8 cellular contexts compared by ENCODE assay signal in genomic region chr16:23435500-23435899, GRCh38. TPM values are rescaled to one million over a fixed set of nuclear protein-coding genes. Genes with fewer than 3 reads are reported as not detected.
A peak's percentile ranks its signal among the peaks of the same experiment; 100 is the strongest.
DNase-seq lines count a peak whose midpoint lies in the region; ATAC-seq and TF ChIP-seq lines count a peak whose summit lies in the region.

No MANE protein-coding gene starts in this region.

- peak; percentile 94 for ATAC-seq in WTC11
- peak; percentile 62 for ATAC-seq in left colon
- ATAC-seq in HG03045 (IDR thresholded peaks at IDR 0.05; ENCODE audit: unreplicated experiment), result no peak

- no TSS peak for BruUV-seq in A673 (replicated peaks; lab: Mats Ljungman, UMichigan)

- H3K27me3 Mint-ChIP-seq in WTC11 (ENCODE audit: low read depth), result no peaks in the 10 kb centered on the region

- H3K4me1 Mint-ChIP-seq in WTC11, result no peaks in the 10 kb centered on the region

- H3K27ac ChIP-seq in A673 (ENCODE audit: low read depth, low read length, poor library complexity, severe bottlenecking), result peak overlapping the region; percentile 72

- TF ChIP-seq CTCF in A673 (conservative IDR thresholded peaks at IDR 0.05; ENCODE audit: low read depth, low read length) (peak; percentile 97), GM20000 (IDR thresholded peaks at IDR 0.05; ENCODE audit: extremely low read depth, missing control alignments) (peak; percentile 87), WTC11 (IDR thresholded peaks at IDR 0.05) (peak; percentile 84), cardiac fibroblast (IDR thresholded peaks at IDR 0.05; ENCODE audit: low read depth, low read length) (peak; percentile 91)

- H3K4me3 ChIP-seq in A673 (ENCODE audit: low read depth, low read length, poor library complexity, severe bottlenecking) (no peak overlapping the region), cardiac fibroblast (replicated peaks in 1 of 2; ENCODE audit: low read depth in 2 of 2, low read length in 2 of 2) (no peak overlapping the region)

- no peak overlapping the region for H3K4me3 Mint-ChIP-seq in WTC11

- H3K4me1 ChIP-seq in A673 (ENCODE audit: insufficient read depth, low read length, poor library complexity, severe bottlenecking), result peaks cover 30% of the 10 kb centered on the region

- DNase-seq in A673 (ENCODE audit: low spot score) (peak; percentile 92), GM20000 (ENCODE audit: low spot score) (peak; percentile 67), NCI-H2227 treated with DMSO at 0.1 percent for 48 hours (lab: John Stamatoyannopoulos, UW) (peak; percentile 51), WTC11 (ENCODE audit: low spot score) (peak; percentile 83), cardiac fibroblast (ENCODE audit: low read depth in 2 of 2) (peak; percentile 65 to 69), left colon (peak; percentile 56 to 79)
- peak; percentile 50 to 58 for DNase-seq in stimulated activated CD4-positive, alpha-beta T cell treated with anti-CD3 and anti-CD28 coated beads, Interleukin-4, amount 100 ng/mL, for 48 hours (ENCODE audit: low read depth in 2 of 2)

- H3K27ac Mint-ChIP-seq in WTC11, result no peak overlapping the region

- H3K36me3 Mint-ChIP-seq in WTC11, result peaks cover 33% of the 10 kb centered on the region

- no peaks in the 10 kb centered on the region for H3K9me3 Mint-ChIP-seq in WTC11

- H3K9me3 ChIP-seq in A673 (ENCODE audit: low read depth, low read length, poor library complexity, severe bottlenecking), result no peaks in the 10 kb centered on the region

- CTCF ChIA-PET in A673 (lab: Charles Lee) (interaction anchor here (0.6 to 1.5 kb wide), 13 partner anchors 9 to 537 kb away, joined by 3 to 9 read pairs (median 4); partner anchors contain the start of genes COG7, SCNN1B and SCNN1G), WTC11 (lab: Charles Lee) (interaction anchor here (0.5 to 4.3 kb wide), 112 partner anchors 10 to 1477 kb away, joined by 3 to 54 read pairs (median 5); partner anchors contain the start of genes COG7, DCTN5, HS3ST2 and NDUFAB1)

- no peaks in the 10 kb centered on the region for H3K27me3 ChIP-seq in A673 (replicated peaks; ENCODE audit: insufficient read depth, low read depth, low read length, poor library complexity)

- peaks cover 47% of the 10 kb centered on the region for H3K36me3 ChIP-seq in A673 (ENCODE audit: insufficient read depth, low read length, poor library complexity, severe bottlenecking)

- POLR2A ChIA-PET in A673 (lab: Charles Lee; ENCODE audit: low non-redundant PET) (no interaction called here), WTC11 (lab: Charles Lee) (no interaction called here)

- intact Hi-C loops in A673 (cut with micrococcal nuclease; ENCODE audit: unreplicated experiment) (loop anchor here (5.0 to 10.0 kb wide), 3 partner anchors 371 to 538 kb away; no protein-coding TSS in a partner anchor), left colon (cut with DNase I, micrococcal nuclease) (loop anchor here (5.0 to 10.0 kb wide), 2 partner anchors 251 to 253 kb away; partner anchors contain the start of gene SCNN1G (in 2 of the 2))

TF ChIP-seq in WTC11, 78 proteins besides CTCF, POLR2A, EP300 and RAD21 (continues in another document):
- TF ChIP-seq ZNF671 (CRISPR knock-in tag; IDR thresholded peaks at IDR 0.05) (no peak), ATF6 (CRISPR knock-in tag; IDR thresholded peaks at IDR 0.05) (no peak), USF2 (CRISPR knock-in tag; IDR thresholded peaks at IDR 0.05) (no peak), SMAD4 (CRISPR knock-in tag; IDR thresholded peaks at IDR 0.05) (no peak), ARID4B (CRISPR knock-in tag; IDR thresholded peaks at IDR 0.05; ENCODE audit: borderline replicate concordance) (no peak), FOXP1 (CRISPR knock-in tag; IDR thresholded peaks at IDR 0.05; ENCODE audit: borderline replicate concordance) (no peak), MLX (CRISPR knock-in tag; IDR thresholded peaks at IDR 0.05) (no peak), RELA (CRISPR knock-in tag; IDR thresholded peaks at IDR 0.05; ENCODE audit: borderline replicate concordance) (no peak), KAT7 (CRISPR knock-in tag; IDR thresholded peaks at IDR 0.05; ENCODE audit: borderline replicate concordance) (no peak), JAZF1 (CRISPR knock-in tag; IDR thresholded peaks at IDR 0.05) (no peak), ATF3 (CRISPR knock-in tag; conservative IDR thresholded peaks at IDR 0.05) (no peak), SP1 (CRISPR knock-in tag; conservative IDR thresholded peaks at IDR 0.05) (no peak), HMGA2 (CRISPR knock-in tag; IDR thresholded peaks at IDR 0.05) (no peak), ZSCAN18 (CRISPR knock-in tag; IDR thresholded peaks at IDR 0.05) (no peak), IRF2 (CRISPR knock-in tag; IDR thresholded peaks at IDR 0.05; ENCODE audit: borderline replicate concordance, low read depth) (no peak)

RNA-seq across cellular contexts. Expression of gene COG7, which starts 17.5 kb away (rescaled TPM):
- total RNA-seq in A673 (2021), result 33.8 and 40.4 TPM in 2 replicates
- total RNA-seq in WTC11 (2021), result 21.6 to 22.6 TPM (median 21.9 TPM) in 3 replicates
- total RNA-seq in left colon, result 10 to 100 TPM; 29.3 to 42.5 TPM
